In genomic region chrX:9260603-9261002, GRCh38 we compare ENCODE assay signal across 17 cellular contexts.
DNase-seq lines count a peak whose midpoint lies in the region; ATAC-seq lines count a peak whose summit lies in the region.
"Had no signal": no experiment of that assay in that cellular context is flagged by ENCODE, and none has a peak within 500 bp of the region (broad histone marks: within the 10 kb centered on the region; RNA-seq: fewer than 3 reads in every experiment).

No MANE protein-coding gene starts in this region.

- intact Hi-C loops in activated naive CD4-positive, alpha-beta T cell treated with anti-CD3 and anti-CD28 coated beads for 36 hours (cut with micrococcal nuclease) = no loop called here

- peaks cover 7% of the 10 kb centered on the region for H3K4me1 Mint-ChIP-seq in T-helper 1 cell treated with Interleukin-12 subunit alpha and Interleukin-12 subunit beta and Interleukin-4 antibody, amounts not matched to agents 30 μg/mL and 1 μg/mL, for 36 hours (ENCODE audit: low read depth)
- peaks cover 45% of the 10 kb centered on the region for H3K4me1 Mint-ChIP-seq in activated naive CD4-positive, alpha-beta T cell treated with anti-CD3 and anti-CD28 coated beads, Interleukin-2, amount 50 U/mL, for 24 hours
- peaks cover 51% of the 10 kb centered on the region for H3K4me1 Mint-ChIP-seq in activated naive CD4-positive, alpha-beta T cell treated with anti-CD3 and anti-CD28 coated beads for 36 hours (ENCODE audit: low read depth)
- H3K4me1 Mint-ChIP-seq in activated T-helper 17 cell treated with anti-CD3 and anti-CD28 coated beads, Interleukin-2, amount 50 U/mL, for 72 hours = peaks cover 5% of the 10 kb centered on the region
- peaks cover 46% of the 10 kb centered on the region for H3K4me1 Mint-ChIP-seq in activated naive CD8-positive, alpha-beta T cell treated with anti-CD3 and anti-CD28 coated beads, Interleukin-2, amount 50 U/mL, for 24 hours

- peaks cover 2% of the 10 kb centered on the region for H3K36me3 Mint-ChIP-seq in T-helper 1 cell treated with Interleukin-12 subunit alpha and Interleukin-12 subunit beta and Interleukin-4 antibody, amounts not matched to agents 30 μg/mL and 1 μg/mL, for 36 hours (ENCODE audit: low read depth)
- H3K36me3 Mint-ChIP-seq in activated naive CD4-positive, alpha-beta T cell treated with anti-CD3 and anti-CD28 coated beads, Interleukin-2, amount 50 U/mL, for 24 hours = no peaks in the 10 kb centered on the region
- peaks cover 1% of the 10 kb centered on the region for H3K36me3 Mint-ChIP-seq in activated naive CD4-positive, alpha-beta T cell treated with anti-CD3 and anti-CD28 coated beads for 36 hours (ENCODE audit: low read depth)
- no peaks in the 10 kb centered on the region for H3K36me3 Mint-ChIP-seq in activated T-helper 17 cell treated with anti-CD3 and anti-CD28 coated beads, Interleukin-2, amount 50 U/mL, for 72 hours (ENCODE audit: low read depth)
- H3K36me3 Mint-ChIP-seq in activated naive CD8-positive, alpha-beta T cell treated with anti-CD3 and anti-CD28 coated beads, Interleukin-2, amount 50 U/mL, for 24 hours (ENCODE audit: low read depth) = peaks cover 12% of the 10 kb centered on the region
- H3K36me3 Mint-ChIP-seq: CD4-positive, CD25-positive, alpha-beta regulatory T cell; CD8-positive, alpha-beta T cell had no signal

- ATAC-seq in activated T-helper 17 cell treated with anti-CD3 and anti-CD28 coated beads, Interleukin-2, amount 50 U/mL, for 72 hours (replicated peaks) = peak; percentile 47
- peak; percentile 65 for ATAC-seq in activated naive CD8-positive, alpha-beta T cell treated with anti-CD3 and anti-CD28 coated beads, Interleukin-2, amount 50 U/mL, for 24 hours
- ATAC-seq in HG02870 (IDR thresholded peaks at IDR 0.05; ENCODE audit: unreplicated experiment) = no peak
- ATAC-seq: CD8-positive, alpha-beta T cell had no signal

- peaks cover 13% of the 10 kb centered on the region for H3K9me3 Mint-ChIP-seq in T-helper 1 cell treated with Interleukin-12 subunit alpha and Interleukin-12 subunit beta and Interleukin-4 antibody, amounts not matched to agents 30 μg/mL and 1 μg/mL, for 36 hours
- H3K9me3 Mint-ChIP-seq in activated naive CD4-positive, alpha-beta T cell treated with anti-CD3 and anti-CD28 coated beads, Interleukin-2, amount 50 U/mL, for 24 hours = no peaks in the 10 kb centered on the region
- H3K9me3 Mint-ChIP-seq in activated naive CD4-positive, alpha-beta T cell treated with anti-CD3 and anti-CD28 coated beads for 36 hours = peaks cover 5% of the 10 kb centered on the region
- H3K9me3 Mint-ChIP-seq in activated T-helper 17 cell treated with anti-CD3 and anti-CD28 coated beads, Interleukin-2, amount 50 U/mL, for 72 hours = peaks cover 4% of the 10 kb centered on the region
- H3K9me3 Mint-ChIP-seq in activated naive CD8-positive, alpha-beta T cell treated with anti-CD3 and anti-CD28 coated beads, Interleukin-2, amount 50 U/mL, for 24 hours = peaks cover 11% of the 10 kb centered on the region

- H3K27ac Mint-ChIP-seq in T-helper 1 cell treated with Interleukin-12 subunit alpha and Interleukin-12 subunit beta and Interleukin-4 antibody, amounts not matched to agents 30 μg/mL and 1 μg/mL, for 36 hours = peak overlapping the region; percentile 27
- H3K27ac Mint-ChIP-seq in activated naive CD4-positive, alpha-beta T cell treated with anti-CD3 and anti-CD28 coated beads, Interleukin-2, amount 50 U/mL, for 24 hours = peak overlapping the region; percentile 23
- H3K27ac Mint-ChIP-seq in activated naive CD4-positive, alpha-beta T cell treated with anti-CD3 and anti-CD28 coated beads for 36 hours = no peak overlapping the region
- peak overlapping the region; percentile 41 for H3K27ac Mint-ChIP-seq in activated T-helper 17 cell treated with anti-CD3 and anti-CD28 coated beads, Interleukin-2, amount 50 U/mL, for 72 hours
- H3K27ac Mint-ChIP-seq in activated naive CD8-positive, alpha-beta T cell treated with anti-CD3 and anti-CD28 coated beads, Interleukin-2, amount 50 U/mL, for 24 hours = peak overlapping the region; percentile 78
- H3K27ac Mint-ChIP-seq: B cell; CD8-positive, alpha-beta T cell had no signal

- no peaks in the 10 kb centered on the region for H3K27me3 Mint-ChIP-seq in T-helper 1 cell treated with Interleukin-12 subunit alpha and Interleukin-12 subunit beta and Interleukin-4 antibody, amounts not matched to agents 30 μg/mL and 1 μg/mL, for 36 hours (ENCODE audit: low read depth)
- H3K27me3 Mint-ChIP-seq in activated naive CD4-positive, alpha-beta T cell treated with anti-CD3 and anti-CD28 coated beads, Interleukin-2, amount 50 U/mL, for 24 hours = no peaks in the 10 kb centered on the region
- H3K27me3 Mint-ChIP-seq in activated naive CD4-positive, alpha-beta T cell treated with anti-CD3 and anti-CD28 coated beads for 36 hours (ENCODE audit: low read depth) = no peaks in the 10 kb centered on the region
- no peaks in the 10 kb centered on the region for H3K27me3 Mint-ChIP-seq in activated T-helper 17 cell treated with anti-CD3 and anti-CD28 coated beads, Interleukin-2, amount 50 U/mL, for 72 hours
- no peaks in the 10 kb centered on the region for H3K27me3 Mint-ChIP-seq in activated naive CD8-positive, alpha-beta T cell treated with anti-CD3 and anti-CD28 coated beads, Interleukin-2, amount 50 U/mL, for 24 hours
- H3K27me3 Mint-ChIP-seq: B cell; CD4-positive, CD25-positive, alpha-beta regulatory T cell had no signal

- no peak overlapping the region for H3K4me3 Mint-ChIP-seq in T-helper 1 cell treated with Interleukin-12 subunit alpha and Interleukin-12 subunit beta and Interleukin-4 antibody, amounts not matched to agents 30 μg/mL and 1 μg/mL, for 36 hours
- no peak overlapping the region for H3K4me3 Mint-ChIP-seq in activated naive CD4-positive, alpha-beta T cell treated with anti-CD3 and anti-CD28 coated beads, Interleukin-2, amount 50 U/mL, for 24 hours
- H3K4me3 Mint-ChIP-seq in activated naive CD4-positive, alpha-beta T cell treated with anti-CD3 and anti-CD28 coated beads for 36 hours = no peak overlapping the region
- no peak overlapping the region for H3K4me3 Mint-ChIP-seq in activated T-helper 17 cell treated with anti-CD3 and anti-CD28 coated beads, Interleukin-2, amount 50 U/mL, for 72 hours
- H3K4me3 Mint-ChIP-seq in activated naive CD8-positive, alpha-beta T cell treated with anti-CD3 and anti-CD28 coated beads, Interleukin-2, amount 50 U/mL, for 24 hours = peak overlapping the region; percentile 14
- H3K4me3 Mint-ChIP-seq: B cell; CD4-positive, CD25-positive, alpha-beta regulatory T cell; CD8-positive, alpha-beta T cell had no signal

- DNase-seq in T-helper 1 cell = no peak
- no peak for DNase-seq in activated naive CD4-positive, alpha-beta T cell treated with anti-CD3 and anti-CD28 coated beads for 36 hours
- no peak for DNase-seq in activated naive CD8-positive, alpha-beta T cell treated with anti-CD3 and anti-CD28 coated beads, Interleukin-2, amount 50 U/mL, for 24 hours
- no peak for DNase-seq in RKO (ENCODE audit: low spot score)
- DNase-seq: Caco-2; CD4-positive, CD25-positive, alpha-beta regulatory T cell; CD8-positive, alpha-beta T cell; DMS153; DND-41; GM23248; H7; HCEC 1CT had no signal

- CTCF ChIA-PET in activated naive CD4-positive, alpha-beta T cell treated with anti-CD3 and anti-CD28 coated beads for 36 hours (lab: Charles Lee) = no interaction called here
